ENCODE assay signal across 6 cellular contexts in the genomic region with DNA sequence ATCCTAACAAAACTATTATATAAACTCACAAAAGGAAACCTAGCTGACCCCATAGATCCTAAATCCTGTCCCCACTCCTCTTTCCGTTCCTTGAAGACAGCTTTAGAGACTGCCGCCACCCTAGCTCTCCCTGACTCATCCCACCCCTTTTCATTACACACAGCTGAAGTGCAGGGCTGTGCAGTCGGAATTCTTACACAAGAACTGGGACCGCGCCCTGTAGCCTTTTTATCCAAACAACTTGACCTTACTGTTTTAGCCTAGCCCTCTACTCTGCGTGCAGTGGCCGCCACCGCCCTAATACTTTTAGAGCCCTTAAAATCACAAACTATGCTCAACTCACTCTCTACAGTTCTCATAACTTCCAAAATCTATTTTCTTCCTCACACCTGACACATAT.
DNase-seq lines count a peak whose midpoint lies in the region; ATAC-seq and TF ChIP-seq lines count a peak whose summit lies in the region.
"Not testable (repeated sequence)": the region's sequence is repeated elsewhere in the genome, so short reads cannot be mapped to it uniquely, and the experiment has no call there.

No MANE protein-coding gene starts in this region.

- H3K9ac ChIP-seq in HUES64 (ENCODE audit: low read depth, low read length): not testable (repeated sequence)

- WGBS in HUES64: 68% methylated on average over 8 of the region's 8 CpGs
- 70 to 80% methylated on average over 8 of the region's 8 CpGs for WGBS in upper lobe of left lung, 2 donors

- TF ChIP-seq CTCF in fibroblast of villous mesenchyme (IDR thresholded peaks at IDR 0.05; ENCODE audit: insufficient read depth, low read depth, low read length); lower lobe of right lung (IDR thresholded peaks at IDR 0.05); upper lobe of left lung (IDR thresholded peaks at IDR 0.05): not testable (repeated sequence)

- not testable (repeated sequence) for TF ChIP-seq EP300 in upper lobe of left lung (IDR thresholded peaks at IDR 0.05)

- intact Hi-C loops in lower lobe of right lung (cut with DNase I): not testable (repeated sequence)

- not testable (repeated sequence) for ATAC-seq in lower lobe of right lung; upper lobe of left lung (ENCODE audit: low FRiP score in 2 of 2)

- DNase-seq in H7: not testable (repeated sequence)
- peak; percentile 16 for DNase-seq in amniotic epithelial cell (ENCODE audit: low read depth)
- peak; percentile 26 for DNase-seq in fibroblast of villous mesenchyme (ENCODE audit: low read depth)
- peak; percentile 72 for DNase-seq in lower lobe of right lung
- peak in 1 of 2 donors; percentile 81 for DNase-seq in upper lobe of left lung

- H3K4me3 ChIP-seq in H7 (ENCODE audit: insufficient read depth, low read depth, low read length) (peak overlapping the region; percentile 81), HUES64 (ENCODE audit: low read length) (peak overlapping the region; percentile 24; the same call in 1 of the 2 replicates)
- not testable (repeated sequence) for H3K4me3 ChIP-seq in fibroblast of villous mesenchyme (ENCODE audit: low read depth, low read length); lower lobe of right lung; upper lobe of left lung

- H3K36me3 ChIP-seq in H7 (replicated peaks; ENCODE audit: control insufficient read depth, insufficient read depth, low read length); HUES64 (ENCODE audit: insufficient read depth, low read length); lower lobe of right lung; upper lobe of left lung: not testable (repeated sequence)

- not testable (repeated sequence) for H3K9me3 ChIP-seq in HUES64 (ENCODE audit: insufficient read depth, low read depth, low read length); lower lobe of right lung; upper lobe of left lung

- H3K4me1 ChIP-seq in HUES64 (ENCODE audit: insufficient read depth, low read length): peaks cover 40% of the 10 kb centered on the region
- not testable (repeated sequence) for H3K4me1 ChIP-seq in lower lobe of right lung, upper lobe of left lung

- H3K27ac ChIP-seq in HUES64 (ENCODE audit: low read depth, low read length): not testable (repeated sequence)
- H3K27ac ChIP-seq in lower lobe of right lung (peak overlapping the region; percentile 32), upper lobe of left lung (peak overlapping the region in 3 of 4 donors; percentile 54 to 78 (median 65))

- H3K27me3 ChIP-seq in H7 (ENCODE audit: control insufficient read depth, insufficient read depth, low read length); HUES64 (ENCODE audit: insufficient read depth, low read length); lower lobe of right lung (ENCODE audit: low read depth); upper lobe of left lung: not testable (repeated sequence)

- TF ChIP-seq POLR2A in upper lobe of left lung (IDR thresholded peaks at IDR 0.05): peak in 1 of 4 donors; percentile 26
